8 cellular contexts compared by ENCODE assay signal in the genomic region with DNA sequence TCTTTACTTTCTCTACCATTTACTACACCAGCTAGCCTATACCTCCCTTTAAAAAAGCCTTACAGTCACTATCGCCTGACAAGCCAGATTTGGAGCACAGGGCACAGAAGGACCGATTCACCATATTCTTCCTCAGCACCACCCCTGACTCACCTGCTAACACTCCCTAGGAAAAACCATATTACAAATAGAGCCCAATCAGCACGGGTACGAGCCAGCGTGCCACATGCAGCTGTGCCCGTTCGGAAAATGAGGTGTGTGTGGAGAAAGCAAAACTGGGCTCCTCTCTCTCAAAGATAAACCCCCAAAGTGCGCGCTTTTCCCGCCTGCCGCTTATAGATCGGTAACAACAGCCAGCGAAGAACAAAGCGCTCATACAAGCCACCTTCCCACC. TPM values are rescaled to one million over a fixed set of nuclear protein-coding genes. Genes with fewer than 3 reads are reported as not detected.
A peak's percentile ranks its signal among the peaks of the same experiment; 100 is the strongest.
DNase-seq lines count a peak whose midpoint lies in the region; ATAC-seq and TF ChIP-seq lines count a peak whose summit lies in the region.

No MANE protein-coding gene starts in this region.

- H3K27ac ChIP-seq in breast epithelium: peak overlapping the region; percentile 98 to 99
- peak overlapping the region; percentile 59 for H3K27ac ChIP-seq in mesenchymal stem cell (ENCODE audit: low read length, poor library complexity, severe bottlenecking)
- peak overlapping the region; percentile 98 to 99 for H3K27ac ChIP-seq in uterus

- no TSS peak for BruUV-seq in Calu3 (replicated peaks; lab: Mats Ljungman, UMichigan)

- H3K9ac ChIP-seq in mesenchymal stem cell (ENCODE audit: low read length): peak overlapping the region; percentile 96

- no peak for ATAC-seq in HG02938 (IDR thresholded peaks at IDR 0.05; ENCODE audit: unreplicated experiment)

- CTCF ChIA-PET in Calu3 (lab: Charles Lee): interaction anchor here (0.9 kb wide), 1 partner anchor 47 kb away, joined by 3 read pairs; no protein-coding TSS in a partner anchor

- no peak overlapping the region for H4K8ac ChIP-seq in mesenchymal stem cell (ENCODE audit: low read length)

- H3K4me3 ChIP-seq in breast epithelium (peak overlapping the region; percentile 97 to 98 (median 98)), mesenchymal stem cell (ENCODE audit: insufficient read depth in 1 of 2, low read depth in 1 of 2, low read length in 2 of 2) (peak overlapping the region; percentile 99), uterus (peak overlapping the region; percentile 85 to 96)

- no peak overlapping the region for H4K91ac ChIP-seq in mesenchymal stem cell (ENCODE audit: low read length)

- H2BK5ac ChIP-seq in mesenchymal stem cell (ENCODE audit: low read depth, low read length, poor library complexity, severe bottlenecking): no peak overlapping the region

- DNase-seq in Calu3: no peak
- DNase-seq in LoVo (ENCODE audit: low spot score): peak; percentile 23
- no peak for DNase-seq in breast epithelium (ENCODE audit: low spot score in 2 of 2)
- DNase-seq in mesenchymal stem cell: peak; percentile 18
- no peak for DNase-seq in uterus
- no peak for DNase-seq in NK-92 treated with Interleukin-12 subunit alpha and Interleukin-12 subunit beta, amount 100 ng/mL, for 24 hours (lab: John Stamatoyannopoulos, UW)
- no peak for DNase-seq in erythroblast (lab: John Stamatoyannopoulos, UW)

- no peaks in the 10 kb centered on the region for H3K27me3 Mint-ChIP-seq in Calu3 (ENCODE audit: unreplicated experiment)

- H3K9me3 ChIP-seq in breast epithelium (no peaks in the 10 kb centered on the region), mesenchymal stem cell (ENCODE audit: control insufficient read depth, low read length) (no peaks in the 10 kb centered on the region), uterus (no peaks in the 10 kb centered on the region)

- WGBS in mesenchymal stem cell: under 1% methylated on average over 14 of the region's 14 CpGs

- intact Hi-C loops in Calu3 (cut with micrococcal nuclease; ENCODE audit: unreplicated experiment) (loop anchor here (5.0 kb wide), 2 partner anchors 49 to 1296 kb away; a partner anchor contains a TSS), breast epithelium (cut with DNase I; ENCODE audit: low total_unique reads) (loop anchor here (5.0 kb wide), 1 partner anchor 36 kb away; no protein-coding TSS in a partner anchor), uterus (cut with DNase I; ENCODE audit: low total_unique reads) (loop anchor here (5.0 kb wide), 1 partner anchor 36 kb away; no protein-coding TSS in a partner anchor)

- H3K9me3 Mint-ChIP-seq in Calu3 (ENCODE audit: low read depth, unreplicated experiment): no peaks in the 10 kb centered on the region

- H3K4me2 ChIP-seq in mesenchymal stem cell (ENCODE audit: low read length, poor library complexity, severe bottlenecking): peak overlapping the region; percentile 64

- no peak overlapping the region for H2BK12ac ChIP-seq in mesenchymal stem cell (ENCODE audit: low read length in 2 of 2)

- no peaks in the 10 kb centered on the region for H3K27me3 ChIP-seq in breast epithelium
- no peaks in the 10 kb centered on the region for H3K27me3 ChIP-seq in mesenchymal stem cell (ENCODE audit: control insufficient read depth in 1 of 2, insufficient read depth in 1 of 2, low read length in 2 of 2)
- no peaks in the 10 kb centered on the region for H3K27me3 ChIP-seq in uterus

- H3K4ac ChIP-seq in mesenchymal stem cell (ENCODE audit: low read depth in 1 of 2, low read length in 2 of 2): peak overlapping the region in 1 of 2 experiments; percentile 68

- H3K4me3 Mint-ChIP-seq in Calu3 (ENCODE audit: low read depth, unreplicated experiment): peak overlapping the region; percentile 88

- H3K36me3 ChIP-seq in breast epithelium (no peaks in the 10 kb centered on the region), mesenchymal stem cell (ENCODE audit: control insufficient read depth in 1 of 2, insufficient read depth in 2 of 2, low read depth in 1 of 2, low read length in 2 of 2) (peaks cover 11 to 43% of the 10 kb centered on the region in 2 experiments), uterus (no peaks in the 10 kb centered on the region)

- H3K4me1 ChIP-seq in breast epithelium: no peaks in the 10 kb centered on the region
- peaks cover 4% of the 10 kb centered on the region for H3K4me1 ChIP-seq in mesenchymal stem cell (ENCODE audit: control insufficient read depth, insufficient read depth, low read depth, low read length)
- peaks cover 7% of the 10 kb centered on the region in 2 donors for H3K4me1 ChIP-seq in uterus

- no peak overlapping the region for H2AFZ ChIP-seq in mesenchymal stem cell (ENCODE audit: low read depth, low read length)

- no peak overlapping the region for H2BK15ac ChIP-seq in mesenchymal stem cell (ENCODE audit: low read depth, poor library complexity, severe bottlenecking)

- no peak overlapping the region for H3K14ac ChIP-seq in mesenchymal stem cell (ENCODE audit: low read length in 2 of 2)

- peaks cover 52% of the 10 kb centered on the region for H3K4me1 Mint-ChIP-seq in Calu3 (ENCODE audit: low read depth, unreplicated experiment)

- H2AK5ac ChIP-seq in mesenchymal stem cell (ENCODE audit: low read length, severe bottlenecking): no peak overlapping the region

- H3K27ac Mint-ChIP-seq in Calu3 (ENCODE audit: unreplicated experiment): peak overlapping the region; percentile 89

- H3K79me1 ChIP-seq in mesenchymal stem cell (replicated peaks; ENCODE audit: low read length, poor library complexity, severe bottlenecking): no peaks in the 10 kb centered on the region

- peak overlapping the region in 1 of 2 experiments; percentile 5 for H3K18ac ChIP-seq in mesenchymal stem cell (ENCODE audit: low read depth in 1 of 2, low read length in 2 of 2)

- H3K36me3 Mint-ChIP-seq in Calu3 (ENCODE audit: insufficient read depth, unreplicated experiment): peaks cover 91% of the 10 kb centered on the region

- no peak overlapping the region for H3K23ac ChIP-seq in mesenchymal stem cell (ENCODE audit: low read length in 2 of 2)

- TF ChIP-seq POLR2A in breast epithelium (IDR thresholded peaks at IDR 0.05) (no peak), uterus (IDR thresholded peaks at IDR 0.05) (no peak), erythroblast (IDR thresholded peaks at IDR 0.05; ENCODE audit: low read length) (no peak)

- H2BK120ac ChIP-seq in mesenchymal stem cell (ENCODE audit: low read depth, low read length): no peak overlapping the region

- no peak for TF ChIP-seq CTCF in Calu3 (IDR thresholded peaks at IDR 0.05; ENCODE audit: unreplicated experiment)
- no peak for TF ChIP-seq CTCF in breast epithelium (IDR thresholded peaks at IDR 0.05)
- no peak for TF ChIP-seq CTCF in uterus (IDR thresholded peaks at IDR 0.05)

RNA-seq across cellular contexts. Expression of a gene that starts 1.2 kb away (rescaled TPM):
- total RNA-seq in Calu3 (2022) (153 and 164 TPM in 2 replicates), breast epithelium (10 to 100 TPM; 56.0 to 77.9 (median 67.8) TPM), uterus (100 to 1,000 TPM in 2 of 4 donors, 10 to 100 TPM in 2; 25.1 to 147 (median 106) TPM)
- 96.5 TPM for polyA plus RNA-seq in mesenchymal stem cell (2013, experiment 1 of 2)
- 101 TPM for polyA plus RNA-seq in mesenchymal stem cell (2013, experiment 2 of 2)

RNA-seq across cellular contexts. Expression of a gene that starts 47.9 kb away (rescaled TPM):
- total RNA-seq in Calu3 (2022) (63.1 and 72.9 TPM in 2 replicates), breast epithelium (100 to 1,000 TPM in 2 of 3 donors, 10 to 100 TPM in 1; 72.2 to 126 (median 103) TPM), uterus (100 to 1,000 TPM in 2 of 4 donors, 10 to 100 TPM in 2; 41.8 to 174 (median 81.3) TPM)
- polyA plus RNA-seq in mesenchymal stem cell (2013, experiment 1 of 2): 51.7 TPM
- 55.6 TPM for polyA plus RNA-seq in mesenchymal stem cell (2013, experiment 2 of 2)

Comparison
In these comparisons a context has a peak if more than half of its experiments do, and no peak if none do; other contexts are left out.
1. DNase-seq: peak in LoVo (single experiment) and mesenchymal stem cell (single experiment); none in Calu3 (single experiment), breast epithelium (0 of 2), uterus (0 of 2), NK-92 treated with Interleukin-12 subunit alpha and Interleukin-12 subunit beta, amount 100 ng/mL, for 24 hours (single experiment) and erythroblast (0 of 2).
2. Peak in every context shown above with its lines, with median percentiles within 50 percentile points of each other: H3K27ac ChIP-seq and H3K4me3 ChIP-seq.